Comparison of ENCODE assay signal across 1 cellular context in the genomic region with DNA sequence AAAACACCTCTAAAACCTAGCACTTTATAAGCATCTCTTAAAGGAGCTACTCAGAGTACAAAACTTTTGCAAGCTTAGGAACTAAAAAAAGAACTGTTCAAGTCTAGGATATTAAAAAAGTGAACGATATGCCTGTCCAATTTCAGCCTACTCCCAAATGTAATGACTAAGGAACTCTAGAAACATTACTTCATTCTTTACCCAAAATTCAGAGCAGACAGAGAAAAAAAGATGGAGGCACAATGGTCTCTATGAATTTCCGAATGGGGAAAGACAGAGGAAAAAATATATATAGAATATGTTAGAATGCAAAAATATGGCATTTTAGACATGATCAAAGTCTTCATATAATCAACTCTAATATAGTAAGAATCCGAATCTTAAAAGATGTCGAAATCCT.
A peak's percentile ranks its signal among the peaks of the same experiment; 100 is the strongest.
TF ChIP-seq lines count a peak whose summit lies in the region.

No MANE protein-coding gene starts in this region.

TF ChIP-seq in K562, 482 proteins besides CTCF, POLR2A, EP300 and RAD21 (continued from another document and continues in another):
- TF ChIP-seq, protein P1, sequence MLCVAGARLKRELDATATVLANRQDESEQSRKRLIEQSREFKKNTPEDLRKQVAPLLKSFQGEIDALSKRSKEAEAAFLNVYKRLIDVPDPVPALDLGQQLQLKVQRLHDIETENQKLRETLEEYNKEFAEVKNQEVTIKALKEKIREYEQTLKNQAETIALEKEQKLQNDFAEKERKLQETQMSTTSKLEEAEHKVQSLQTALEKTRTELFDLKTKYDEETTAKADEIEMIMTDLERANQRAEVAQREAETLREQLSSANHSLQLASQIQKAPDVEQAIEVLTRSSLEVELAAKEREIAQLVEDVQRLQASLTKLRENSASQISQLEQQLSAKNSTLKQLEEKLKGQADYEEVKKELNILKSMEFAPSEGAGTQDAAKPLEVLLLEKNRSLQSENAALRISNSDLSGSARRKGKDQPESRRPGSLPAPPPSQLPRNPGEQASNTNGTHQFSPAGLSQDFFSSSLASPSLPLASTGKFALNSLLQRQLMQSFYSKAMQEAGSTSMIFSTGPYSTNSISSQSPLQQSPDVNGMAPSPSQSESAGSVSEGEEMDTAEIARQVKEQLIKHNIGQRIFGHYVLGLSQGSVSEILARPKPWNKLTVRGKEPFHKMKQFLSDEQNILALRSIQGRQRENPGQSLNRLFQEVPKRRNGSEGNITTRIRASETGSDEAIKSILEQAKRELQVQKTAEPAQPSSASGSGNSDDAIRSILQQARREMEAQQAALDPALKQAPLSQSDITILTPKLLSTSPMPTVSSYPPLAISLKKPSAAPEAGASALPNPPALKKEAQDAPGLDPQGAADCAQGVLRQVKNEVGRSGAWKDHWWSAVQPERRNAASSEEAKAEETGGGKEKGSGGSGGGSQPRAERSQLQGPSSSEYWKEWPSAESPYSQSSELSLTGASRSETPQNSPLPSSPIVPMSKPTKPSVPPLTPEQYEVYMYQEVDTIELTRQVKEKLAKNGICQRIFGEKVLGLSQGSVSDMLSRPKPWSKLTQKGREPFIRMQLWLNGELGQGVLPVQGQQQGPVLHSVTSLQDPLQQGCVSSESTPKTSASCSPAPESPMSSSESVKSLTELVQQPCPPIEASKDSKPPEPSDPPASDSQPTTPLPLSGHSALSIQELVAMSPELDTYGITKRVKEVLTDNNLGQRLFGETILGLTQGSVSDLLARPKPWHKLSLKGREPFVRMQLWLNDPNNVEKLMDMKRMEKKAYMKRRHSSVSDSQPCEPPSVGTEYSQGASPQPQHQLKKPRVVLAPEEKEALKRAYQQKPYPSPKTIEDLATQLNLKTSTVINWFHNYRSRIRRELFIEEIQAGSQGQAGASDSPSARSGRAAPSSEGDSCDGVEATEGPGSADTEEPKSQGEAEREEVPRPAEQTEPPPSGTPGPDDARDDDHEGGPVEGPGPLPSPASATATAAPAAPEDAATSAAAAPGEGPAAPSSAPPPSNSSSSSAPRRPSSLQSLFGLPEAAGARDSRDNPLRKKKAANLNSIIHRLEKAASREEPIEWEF (CRISPR knock-in tag; IDR thresholded peaks at IDR 0.05) = peak; percentile 88
- TF ChIP-seq, protein P2, sequence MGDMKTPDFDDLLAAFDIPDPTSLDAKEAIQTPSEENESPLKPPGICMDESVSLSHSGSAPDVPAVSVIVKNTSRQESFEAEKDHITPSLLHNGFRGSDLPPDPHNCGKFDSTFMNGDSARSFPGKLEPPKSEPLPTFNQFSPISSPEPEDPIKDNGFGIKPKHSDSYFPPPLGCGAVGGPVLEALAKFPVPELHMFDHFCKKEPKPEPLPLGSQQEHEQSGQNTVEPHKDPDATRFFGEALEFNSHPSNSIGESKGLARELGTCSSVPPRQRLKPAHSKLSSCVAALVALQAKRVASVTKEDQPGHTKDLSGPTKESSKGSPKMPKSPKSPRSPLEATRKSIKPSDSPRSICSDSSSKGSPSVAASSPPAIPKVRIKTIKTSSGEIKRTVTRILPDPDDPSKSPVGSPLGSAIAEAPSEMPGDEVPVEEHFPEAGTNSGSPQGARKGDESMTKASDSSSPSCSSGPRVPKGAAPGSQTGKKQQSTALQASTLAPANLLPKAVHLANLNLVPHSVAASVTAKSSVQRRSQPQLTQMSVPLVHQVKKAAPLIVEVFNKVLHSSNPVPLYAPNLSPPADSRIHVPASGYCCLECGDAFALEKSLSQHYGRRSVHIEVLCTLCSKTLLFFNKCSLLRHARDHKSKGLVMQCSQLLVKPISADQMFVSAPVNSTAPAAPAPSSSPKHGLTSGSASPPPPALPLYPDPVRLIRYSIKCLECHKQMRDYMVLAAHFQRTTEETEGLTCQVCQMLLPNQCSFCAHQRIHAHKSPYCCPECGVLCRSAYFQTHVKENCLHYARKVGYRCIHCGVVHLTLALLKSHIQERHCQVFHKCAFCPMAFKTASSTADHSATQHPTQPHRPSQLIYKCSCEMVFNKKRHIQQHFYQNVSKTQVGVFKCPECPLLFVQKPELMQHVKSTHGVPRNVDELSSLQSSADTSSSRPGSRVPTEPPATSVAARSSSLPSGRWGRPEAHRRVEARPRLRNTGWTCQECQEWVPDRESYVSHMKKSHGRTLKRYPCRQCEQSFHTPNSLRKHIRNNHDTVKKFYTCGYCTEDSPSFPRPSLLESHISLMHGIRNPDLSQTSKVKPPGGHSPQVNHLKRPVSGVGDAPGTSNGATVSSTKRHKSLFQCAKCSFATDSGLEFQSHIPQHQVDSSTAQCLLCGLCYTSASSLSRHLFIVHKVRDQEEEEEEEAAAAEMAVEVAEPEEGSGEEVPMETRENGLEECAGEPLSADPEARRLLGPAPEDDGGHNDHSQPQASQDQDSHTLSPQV (IDR thresholded peaks at IDR 0.05) = peak; percentile 99
- TF ChIP-seq ZNF121 (CRISPR knock-in tag; conservative IDR thresholded peaks at IDR 0.05) = no peak
- no peak for TF ChIP-seq ZNF253 (CRISPR knock-in tag; conservative IDR thresholded peaks at IDR 0.05)
- TF ChIP-seq, protein P3, sequence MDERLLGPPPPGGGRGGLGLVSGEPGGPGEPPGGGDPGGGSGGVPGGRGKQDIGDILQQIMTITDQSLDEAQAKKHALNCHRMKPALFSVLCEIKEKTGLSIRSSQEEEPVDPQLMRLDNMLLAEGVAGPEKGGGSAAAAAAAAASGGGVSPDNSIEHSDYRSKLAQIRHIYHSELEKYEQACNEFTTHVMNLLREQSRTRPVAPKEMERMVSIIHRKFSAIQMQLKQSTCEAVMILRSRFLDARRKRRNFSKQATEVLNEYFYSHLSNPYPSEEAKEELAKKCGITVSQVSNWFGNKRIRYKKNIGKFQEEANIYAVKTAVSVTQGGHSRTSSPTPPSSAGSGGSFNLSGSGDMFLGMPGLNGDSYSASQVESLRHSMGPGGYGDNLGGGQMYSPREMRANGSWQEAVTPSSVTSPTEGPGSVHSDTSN (CRISPR knock-in tag; IDR thresholded peaks at IDR 0.05; ENCODE audit: low read depth) = no peak
- TF ChIP-seq, protein P3 (tag; conservative IDR thresholded peaks at IDR 0.05; ENCODE audit: low read depth) = peak; percentile 53
- TF ChIP-seq, protein P4, sequence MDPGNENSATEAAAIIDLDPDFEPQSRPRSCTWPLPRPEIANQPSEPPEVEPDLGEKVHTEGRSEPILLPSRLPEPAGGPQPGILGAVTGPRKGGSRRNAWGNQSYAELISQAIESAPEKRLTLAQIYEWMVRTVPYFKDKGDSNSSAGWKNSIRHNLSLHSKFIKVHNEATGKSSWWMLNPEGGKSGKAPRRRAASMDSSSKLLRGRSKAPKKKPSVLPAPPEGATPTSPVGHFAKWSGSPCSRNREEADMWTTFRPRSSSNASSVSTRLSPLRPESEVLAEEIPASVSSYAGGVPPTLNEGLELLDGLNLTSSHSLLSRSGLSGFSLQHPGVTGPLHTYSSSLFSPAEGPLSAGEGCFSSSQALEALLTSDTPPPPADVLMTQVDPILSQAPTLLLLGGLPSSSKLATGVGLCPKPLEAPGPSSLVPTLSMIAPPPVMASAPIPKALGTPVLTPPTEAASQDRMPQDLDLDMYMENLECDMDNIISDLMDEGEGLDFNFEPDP (CRISPR knock-in tag; IDR thresholded peaks at IDR 0.05) = peak; percentile 19; the same call in 1 of the 2 replicates
- 0 out of 2 replicates have a peak, but pooled peaks have one; percentile 42 for TF ChIP-seq ZFP1 (CRISPR knock-in tag; IDR thresholded peaks at IDR 0.05)
- peak; percentile 73 for TF ChIP-seq CXXC5 (CRISPR knock-in tag; IDR thresholded peaks at IDR 0.05)
- TF ChIP-seq NR2C2 (CRISPR knock-in tag; IDR thresholded peaks at IDR 0.05) = no peak
- TF ChIP-seq NR2C2 (tag; IDR thresholded peaks at IDR 0.05) = no peak; the same call in 1 of the 2 replicates
- no peak for TF ChIP-seq GATAD2B (IDR thresholded peaks at IDR 0.05; ENCODE audit: borderline replicate concordance)
- TF ChIP-seq, protein P5, sequence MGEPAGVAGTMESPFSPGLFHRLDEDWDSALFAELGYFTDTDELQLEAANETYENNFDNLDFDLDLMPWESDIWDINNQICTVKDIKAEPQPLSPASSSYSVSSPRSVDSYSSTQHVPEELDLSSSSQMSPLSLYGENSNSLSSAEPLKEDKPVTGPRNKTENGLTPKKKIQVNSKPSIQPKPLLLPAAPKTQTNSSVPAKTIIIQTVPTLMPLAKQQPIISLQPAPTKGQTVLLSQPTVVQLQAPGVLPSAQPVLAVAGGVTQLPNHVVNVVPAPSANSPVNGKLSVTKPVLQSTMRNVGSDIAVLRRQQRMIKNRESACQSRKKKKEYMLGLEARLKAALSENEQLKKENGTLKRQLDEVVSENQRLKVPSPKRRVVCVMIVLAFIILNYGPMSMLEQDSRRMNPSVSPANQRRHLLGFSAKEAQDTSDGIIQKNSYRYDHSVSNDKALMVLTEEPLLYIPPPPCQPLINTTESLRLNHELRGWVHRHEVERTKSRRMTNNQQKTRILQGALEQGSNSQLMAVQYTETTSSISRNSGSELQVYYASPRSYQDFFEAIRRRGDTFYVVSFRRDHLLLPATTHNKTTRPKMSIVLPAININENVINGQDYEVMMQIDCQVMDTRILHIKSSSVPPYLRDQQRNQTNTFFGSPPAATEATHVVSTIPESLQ (CRISPR knock-in tag; IDR thresholded peaks at IDR 0.05) = no peak
- TF ChIP-seq, protein P6, sequence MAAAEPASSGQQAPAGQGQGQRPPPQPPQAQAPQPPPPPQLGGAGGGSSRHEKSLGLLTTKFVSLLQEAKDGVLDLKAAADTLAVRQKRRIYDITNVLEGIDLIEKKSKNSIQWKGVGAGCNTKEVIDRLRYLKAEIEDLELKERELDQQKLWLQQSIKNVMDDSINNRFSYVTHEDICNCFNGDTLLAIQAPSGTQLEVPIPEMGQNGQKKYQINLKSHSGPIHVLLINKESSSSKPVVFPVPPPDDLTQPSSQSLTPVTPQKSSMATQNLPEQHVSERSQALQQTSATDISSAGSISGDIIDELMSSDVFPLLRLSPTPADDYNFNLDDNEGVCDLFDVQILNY (CRISPR knock-in tag; IDR thresholded peaks at IDR 0.05) = no peak
- TF ChIP-seq, protein P7, sequence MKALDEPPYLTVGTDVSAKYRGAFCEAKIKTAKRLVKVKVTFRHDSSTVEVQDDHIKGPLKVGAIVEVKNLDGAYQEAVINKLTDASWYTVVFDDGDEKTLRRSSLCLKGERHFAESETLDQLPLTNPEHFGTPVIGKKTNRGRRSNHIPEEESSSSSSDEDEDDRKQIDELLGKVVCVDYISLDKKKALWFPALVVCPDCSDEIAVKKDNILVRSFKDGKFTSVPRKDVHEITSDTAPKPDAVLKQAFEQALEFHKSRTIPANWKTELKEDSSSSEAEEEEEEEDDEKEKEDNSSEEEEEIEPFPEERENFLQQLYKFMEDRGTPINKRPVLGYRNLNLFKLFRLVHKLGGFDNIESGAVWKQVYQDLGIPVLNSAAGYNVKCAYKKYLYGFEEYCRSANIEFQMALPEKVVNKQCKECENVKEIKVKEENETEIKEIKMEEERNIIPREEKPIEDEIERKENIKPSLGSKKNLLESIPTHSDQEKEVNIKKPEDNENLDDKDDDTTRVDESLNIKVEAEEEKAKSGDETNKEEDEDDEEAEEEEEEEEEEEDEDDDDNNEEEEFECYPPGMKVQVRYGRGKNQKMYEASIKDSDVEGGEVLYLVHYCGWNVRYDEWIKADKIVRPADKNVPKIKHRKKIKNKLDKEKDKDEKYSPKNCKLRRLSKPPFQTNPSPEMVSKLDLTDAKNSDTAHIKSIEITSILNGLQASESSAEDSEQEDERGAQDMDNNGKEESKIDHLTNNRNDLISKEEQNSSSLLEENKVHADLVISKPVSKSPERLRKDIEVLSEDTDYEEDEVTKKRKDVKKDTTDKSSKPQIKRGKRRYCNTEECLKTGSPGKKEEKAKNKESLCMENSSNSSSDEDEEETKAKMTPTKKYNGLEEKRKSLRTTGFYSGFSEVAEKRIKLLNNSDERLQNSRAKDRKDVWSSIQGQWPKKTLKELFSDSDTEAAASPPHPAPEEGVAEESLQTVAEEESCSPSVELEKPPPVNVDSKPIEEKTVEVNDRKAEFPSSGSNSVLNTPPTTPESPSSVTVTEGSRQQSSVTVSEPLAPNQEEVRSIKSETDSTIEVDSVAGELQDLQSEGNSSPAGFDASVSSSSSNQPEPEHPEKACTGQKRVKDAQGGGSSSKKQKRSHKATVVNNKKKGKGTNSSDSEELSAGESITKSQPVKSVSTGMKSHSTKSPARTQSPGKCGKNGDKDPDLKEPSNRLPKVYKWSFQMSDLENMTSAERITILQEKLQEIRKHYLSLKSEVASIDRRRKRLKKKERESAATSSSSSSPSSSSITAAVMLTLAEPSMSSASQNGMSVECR (CRISPR knock-in tag; IDR thresholded peaks at IDR 0.05) = no peak
- no peak for TF ChIP-seq ETV1 (tag; conservative IDR thresholded peaks at IDR 0.05; ENCODE audit: low read depth)
- TF ChIP-seq, protein P8, sequence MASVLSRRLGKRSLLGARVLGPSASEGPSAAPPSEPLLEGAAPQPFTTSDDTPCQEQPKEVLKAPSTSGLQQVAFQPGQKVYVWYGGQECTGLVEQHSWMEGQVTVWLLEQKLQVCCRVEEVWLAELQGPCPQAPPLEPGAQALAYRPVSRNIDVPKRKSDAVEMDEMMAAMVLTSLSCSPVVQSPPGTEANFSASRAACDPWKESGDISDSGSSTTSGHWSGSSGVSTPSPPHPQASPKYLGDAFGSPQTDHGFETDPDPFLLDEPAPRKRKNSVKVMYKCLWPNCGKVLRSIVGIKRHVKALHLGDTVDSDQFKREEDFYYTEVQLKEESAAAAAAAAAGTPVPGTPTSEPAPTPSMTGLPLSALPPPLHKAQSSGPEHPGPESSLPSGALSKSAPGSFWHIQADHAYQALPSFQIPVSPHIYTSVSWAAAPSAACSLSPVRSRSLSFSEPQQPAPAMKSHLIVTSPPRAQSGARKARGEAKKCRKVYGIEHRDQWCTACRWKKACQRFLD (CRISPR knock-in tag; IDR thresholded peaks at IDR 0.05) = peak; percentile 73; the same call in 1 of the 2 replicates
- TF ChIP-seq TRIM28 (IDR thresholded peaks at IDR 0.05) = no peak
- TF ChIP-seq NEUROD1 (IDR thresholded peaks at IDR 0.05; ENCODE audit: borderline replicate concordance, low read depth, low read length, partially characterized antibody) = no peak
- TF ChIP-seq, protein P9, sequence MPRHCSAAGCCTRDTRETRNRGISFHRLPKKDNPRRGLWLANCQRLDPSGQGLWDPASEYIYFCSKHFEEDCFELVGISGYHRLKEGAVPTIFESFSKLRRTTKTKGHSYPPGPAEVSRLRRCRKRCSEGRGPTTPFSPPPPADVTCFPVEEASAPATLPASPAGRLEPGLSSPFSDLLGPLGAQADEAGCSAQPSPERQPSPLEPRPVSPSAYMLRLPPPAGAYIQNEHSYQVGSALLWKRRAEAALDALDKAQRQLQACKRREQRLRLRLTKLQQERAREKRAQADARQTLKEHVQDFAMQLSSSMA (CRISPR knock-in tag; IDR thresholded peaks at IDR 0.05) = no peak
- no peak for TF ChIP-seq RBM14 (IDR thresholded peaks at IDR 0.05; ENCODE audit: borderline replicate concordance, insufficient read depth, low read depth, low read length)
- TF ChIP-seq ZKSCAN1 (IDR thresholded peaks at IDR 0.05; ENCODE audit: low read depth, low read length) = no peak
- TF ChIP-seq DNMT1 (IDR thresholded peaks at IDR 0.05) = no peak
- TF ChIP-seq PTRF (tag; IDR thresholded peaks at IDR 0.05) = peak; percentile 95
- TF ChIP-seq, protein P10, sequence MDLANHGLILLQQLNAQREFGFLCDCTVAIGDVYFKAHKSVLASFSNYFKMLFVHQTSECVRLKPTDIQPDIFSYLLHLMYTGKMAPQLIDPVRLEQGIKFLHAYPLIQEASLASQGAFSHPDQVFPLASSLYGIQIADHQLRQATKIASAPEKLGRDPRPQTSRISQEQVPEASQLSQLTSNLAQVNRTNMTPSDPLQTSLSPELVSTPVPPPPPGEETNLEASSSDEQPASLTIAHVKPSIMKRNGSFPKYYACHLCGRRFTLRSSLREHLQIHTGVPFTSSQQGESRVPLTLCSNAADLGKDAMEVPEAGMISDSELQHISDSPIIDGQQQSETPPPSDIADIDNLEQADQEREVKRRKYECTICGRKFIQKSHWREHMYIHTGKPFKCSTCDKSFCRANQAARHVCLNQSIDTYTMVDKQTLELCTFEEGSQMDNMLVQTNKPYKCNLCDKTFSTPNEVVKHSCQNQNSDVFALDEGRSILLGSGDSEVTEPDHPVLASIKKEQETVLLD (IDR thresholded peaks at IDR 0.05) = no peak
